ENCODE assay signal across 24 cellular contexts in genomic region chr17:73025041-73025440, GRCh38.
"Had no signal": no experiment of that assay in that cellular context is flagged by ENCODE, and none has a peak within 500 bp of the region (broad histone marks: within the 10 kb centered on the region; RNA-seq: fewer than 3 reads in every experiment).

No MANE protein-coding gene starts in this region.

- H3K4me3 ChIP-seq: colonic mucosa, neural progenitor cell, psoas muscle, spleen, testis, tibial nerve, upper lobe of right lung had no signal

- H3K9me3 ChIP-seq: colonic mucosa, testis, upper lobe of right lung had no signal

- H3K27me3 ChIP-seq: colonic mucosa, neural progenitor cell, spleen, testis, tibial nerve, upper lobe of right lung had no signal

- ATAC-seq: left lobe of liver; naive thymus-derived CD4-positive, alpha-beta T cell; sciatic nerve; stimulated activated memory B cell treated with anti-CD40 and anti-IgM and Interleukin-4, amounts not matched to agents 10 μg/mL and 1 μg/mL and 100 μg/mL, for 72 hours; stimulated activated naive CD8-positive, alpha-beta T cell treated with anti-CD3 and anti-CD28 coated beads, Interleukin-15, amount 100 ng/mL, for 72 hours; upper lobe of right lung had no signal

- H3K27ac ChIP-seq: colonic mucosa, neural progenitor cell, parathyroid adenoma, psoas muscle, spleen, testis, tibial nerve, upper lobe of right lung had no signal

- H3K4me1 ChIP-seq: colonic mucosa, parathyroid adenoma, psoas muscle, spleen, testis, tibial nerve, upper lobe of right lung had no signal

- H3K27ac Mint-ChIP-seq: naive thymus-derived CD4-positive, alpha-beta T cell; neural progenitor cell; stimulated activated memory B cell treated with anti-CD40 and anti-IgM and Interleukin-4, amounts not matched to agents 10 μg/mL and 1 μg/mL and 100 μg/mL, for 72 hours; stimulated activated naive CD8-positive, alpha-beta T cell treated with anti-CD3 and anti-CD28 coated beads, Interleukin-15, amount 100 ng/mL, for 72 hours had no signal

- H3K4me3 Mint-ChIP-seq: naive thymus-derived CD4-positive, alpha-beta T cell; neural progenitor cell; stimulated activated memory B cell treated with anti-CD40 and anti-IgM and Interleukin-4, amounts not matched to agents 10 μg/mL and 1 μg/mL and 100 μg/mL, for 72 hours; stimulated activated naive CD8-positive, alpha-beta T cell treated with anti-CD3 and anti-CD28 coated beads, Interleukin-15, amount 100 ng/mL, for 72 hours had no signal

- H3K36me3 ChIP-seq: colonic mucosa, neural progenitor cell, upper lobe of right lung had no signal

- H3K4me1 Mint-ChIP-seq: stimulated activated naive CD8-positive, alpha-beta T cell treated with anti-CD3 and anti-CD28 coated beads, Interleukin-15, amount 100 ng/mL, for 72 hours had no signal

- DNase-seq: colonic mucosa; effector CD4-positive, alpha-beta T cell; foreskin melanocyte; head of caudate nucleus; hippocampal formation; kidney glomerular epithelial cell; mammary epithelial cell; naive thymus-derived CD4-positive, alpha-beta T cell; occipital lobe; psoas muscle; retina; spleen; stimulated activated CD4-positive, alpha-beta T cell treated with anti-CD3 and anti-CD28 coated beads, Interleukin-15, amount 100 ng/mL, for 24 hours; stimulated activated CD4-positive, alpha-beta T cell treated with anti-CD3 and anti-CD28 coated beads, Interleukin-1b, Interleukin-23, amount 100 ng/mL, for 48 hours; stimulated activated CD4-positive, alpha-beta T cell treated with anti-CD3 and anti-CD28 coated beads, Interleukin-4, amount 100 ng/mL, for 24 hours; stimulated activated naive CD8-positive, alpha-beta T cell treated with anti-CD3 and anti-CD28 coated beads, Interleukin-15, amount 100 ng/mL, for 72 hours; testis; upper lobe of right lung had no signal

- H3K27me3 Mint-ChIP-seq: naive thymus-derived CD4-positive, alpha-beta T cell; stimulated activated memory B cell treated with anti-CD40 and anti-IgM and Interleukin-4, amounts not matched to agents 10 μg/mL and 1 μg/mL and 100 μg/mL, for 72 hours; stimulated activated naive CD8-positive, alpha-beta T cell treated with anti-CD3 and anti-CD28 coated beads, Interleukin-15, amount 100 ng/mL, for 72 hours had no signal
